ENCODE assay signal across 16 cellular contexts in genomic region chr16:896261-897199, GRCh38.
DNase-seq lines count a peak whose midpoint lies in the region; ATAC-seq and TF ChIP-seq lines count a peak whose summit lies in the region.
"Had no signal": no experiment of that assay in that cellular context is flagged by ENCODE, and none has a peak within 500 bp of the region (broad histone marks: within the 10 kb centered on the region; RNA-seq: fewer than 3 reads in every experiment).

No MANE protein-coding gene starts in this region.

- 67 to 72% methylated on average over 28 to 33 of the region's 33 CpGs for WGBS in body of pancreas, 2 donors

- ATAC-seq in body of pancreas: peak; percentile 57
- ATAC-seq: GM12878 had no signal

- no peaks in the 10 kb centered on the region for H3K9me3 ChIP-seq in body of pancreas
- H3K9me3 ChIP-seq: Caco-2, MG63 had no signal

- peaks cover 11% of the 10 kb centered on the region for H3K4me1 ChIP-seq in body of pancreas
- H3K4me1 ChIP-seq: Caco-2 had no signal

- intact Hi-C loops in body of pancreas (cut with DNase I): no loop called here

- H3K4me3 ChIP-seq in body of pancreas: no peak overlapping the region
- H3K4me3 ChIP-seq: GM12878, MG63 had no signal

- H3K27ac ChIP-seq in body of pancreas: peak overlapping the region in 3 of 4 donors; percentile 8 to 50 (median 24)
- H3K27ac ChIP-seq: KMS-11 had no signal

- no peak for TF ChIP-seq CTCF in body of pancreas (IDR thresholded peaks at IDR 0.05)

- DNase-seq in Ammon's horn (ENCODE audit: low spot score) (peak; percentile 68), body of pancreas (no peak), inferior parietal cortex (ENCODE audit: extremely low spot score) (peak; percentile 61), pons (ENCODE audit: low spot score) (peak; percentile 72), NK-92 (lab: John Stamatoyannopoulos, UW; ENCODE audit: unreplicated experiment) (no peak), HPDE6-E6E7 (ENCODE audit: extremely low spot score) (no peak), NCI-H748 treated with DMSO at 0.1 percent for 48 hours (lab: John Stamatoyannopoulos, UW) (no peak), NCI-H2029 treated with DMSO at 0.1 percent for 48 hours (lab: John Stamatoyannopoulos, UW) (no peak)
- DNase-seq: Caco-2, GOT3, MG63, NCI-H1092 treated with DMSO at 0.1 percent for 48 hours, NCI-H187, NCI-H446 had no signal

- no peak for TF ChIP-seq POLR2A in body of pancreas (IDR thresholded peaks at IDR 0.05)

- no peaks in the 10 kb centered on the region for H3K36me3 ChIP-seq in body of pancreas (replicated peaks in 1 of 2; ENCODE audit: insufficient read depth in 1 of 2, low read depth in 2 of 2)
- H3K36me3 ChIP-seq: MG63 had no signal

- H3K27me3 ChIP-seq in body of pancreas: no peaks in the 10 kb centered on the region
- H3K27me3 ChIP-seq: MG63 had no signal

Comparison
In these comparisons a context has a peak if more than half of its experiments do, and no peak if none do; other contexts are left out.
1. DNase-seq: peak in Ammon's horn (single experiment), inferior parietal cortex (single experiment) and pons (single experiment); none in body of pancreas (0 of 4), NK-92 (single experiment), HPDE6-E6E7 (single experiment), NCI-H748 treated with DMSO at 0.1 percent for 48 hours (single experiment) and NCI-H2029 treated with DMSO at 0.1 percent for 48 hours (single experiment).